In genomic region chr15:48796930-48797329, GRCh38 we compare ENCODE assay signal across 11 cellular contexts. TPM values are rescaled to one million over a fixed set of nuclear protein-coding genes. Genes with fewer than 3 reads are reported as not detected.
A peak's percentile ranks its signal among the peaks of the same experiment; 100 is the strongest.
DNase-seq lines count a peak whose midpoint lies in the region; ATAC-seq and TF ChIP-seq lines count a peak whose summit lies in the region.
"Had no signal": no experiment of that assay in that cellular context is flagged by ENCODE, and none has a peak within 500 bp of the region (broad histone marks: within the 10 kb centered on the region; RNA-seq: fewer than 3 reads in every experiment).

No MANE protein-coding gene starts in this region.

- H3K27me3 Mint-ChIP-seq in activated CD4-positive, alpha-beta T cell treated with anti-CD3 and anti-CD28 coated beads, Interleukin-2, amount 10 ng/mL, durations not matched to agents 7 days and 5 days, result no peaks in the 10 kb centered on the region
- no peaks in the 10 kb centered on the region for H3K27me3 Mint-ChIP-seq in activated CD4-positive, alpha-beta T cell treated with anti-CD3 and anti-CD28 coated beads for 36 hours
- H3K27me3 Mint-ChIP-seq in effector memory CD8-positive, alpha-beta T cell, result no peaks in the 10 kb centered on the region
- no peaks in the 10 kb centered on the region for H3K27me3 Mint-ChIP-seq in GM23338 (ENCODE audit: insufficient read depth, low read depth, poor library complexity)

- peak overlapping the region; percentile 36 for H3K4me3 Mint-ChIP-seq in activated CD4-positive, alpha-beta T cell treated with anti-CD3 and anti-CD28 coated beads, Interleukin-2, amount 10 ng/mL, durations not matched to agents 7 days and 5 days
- no peak overlapping the region for H3K4me3 Mint-ChIP-seq in activated CD4-positive, alpha-beta T cell treated with anti-CD3 and anti-CD28 coated beads for 36 hours
- H3K4me3 Mint-ChIP-seq in effector memory CD8-positive, alpha-beta T cell, result no peak overlapping the region
- no peak overlapping the region for H3K4me3 Mint-ChIP-seq in GM23338

- peak overlapping the region; percentile 83 for H3K27ac Mint-ChIP-seq in activated CD4-positive, alpha-beta T cell treated with anti-CD3 and anti-CD28 coated beads, Interleukin-2, amount 10 ng/mL, durations not matched to agents 7 days and 5 days
- H3K27ac Mint-ChIP-seq in activated CD4-positive, alpha-beta T cell treated with anti-CD3 and anti-CD28 coated beads for 36 hours, result no peak overlapping the region
- peak overlapping the region; percentile 46 to 62 for H3K27ac Mint-ChIP-seq in effector memory CD8-positive, alpha-beta T cell
- H3K27ac Mint-ChIP-seq in GM23338, result no peak overlapping the region

- H3K4me1 Mint-ChIP-seq in activated CD4-positive, alpha-beta T cell treated with anti-CD3 and anti-CD28 coated beads, Interleukin-2, amount 10 ng/mL, durations not matched to agents 7 days and 5 days, result peaks cover 47% of the 10 kb centered on the region
- peaks cover 16% of the 10 kb centered on the region for H3K4me1 Mint-ChIP-seq in activated CD4-positive, alpha-beta T cell treated with anti-CD3 and anti-CD28 coated beads for 36 hours
- H3K4me1 Mint-ChIP-seq in effector memory CD8-positive, alpha-beta T cell (ENCODE audit: low read depth in 2 of 2), result peaks cover 4 to 13% of the 10 kb centered on the region in 2 donors
- peaks cover 26% of the 10 kb centered on the region for H3K4me1 Mint-ChIP-seq in GM23338

- H3K27me3 ChIP-seq in skeletal muscle satellite cell (ENCODE audit: control insufficient read depth, insufficient read depth, low read length), result no peaks in the 10 kb centered on the region
- H3K27me3 ChIP-seq in GM23338 (ENCODE audit: insufficient read depth), result no peaks in the 10 kb centered on the region
- H3K27me3 ChIP-seq in PC-9 (ENCODE audit: insufficient read depth, low read depth), result no peaks in the 10 kb centered on the region
- H3K27me3 ChIP-seq: dorsolateral prefrontal cortex had no signal

- POLR2A ChIA-PET in activated CD4-positive, alpha-beta T cell treated with anti-CD3 and anti-CD28 coated beads, Interleukin-2, amount 10 ng/mL, durations not matched to agents 7 days and 5 days (lab: Charles Lee), result no interaction called here
- POLR2A ChIA-PET in activated CD4-positive, alpha-beta T cell treated with anti-CD3 and anti-CD28 coated beads for 36 hours (lab: Charles Lee), result no interaction called here
- POLR2A ChIA-PET in PC-9 (lab: Charles Lee; ENCODE audit: unreplicated experiment), result no interaction called here

- no peaks in the 10 kb centered on the region for H3F3A ChIP-seq in GM23338 (replicated peaks; ENCODE audit: low read depth)
- no peaks in the 10 kb centered on the region for H3F3A ChIP-seq in PC-9 (ENCODE audit: insufficient read depth, low read depth)

- intact Hi-C loops in activated CD4-positive, alpha-beta T cell treated with anti-CD3 and anti-CD28 coated beads for 36 hours (cut with DNase I, micrococcal nuclease), result no loop called here
- intact Hi-C loops in PC-9 (cut with micrococcal nuclease; ENCODE audit: unreplicated experiment), result no loop called here

- no peak overlapping the region for H3K9ac ChIP-seq in skeletal muscle satellite cell (ENCODE audit: low read depth, low read length)

- CTCF ChIA-PET in activated CD4-positive, alpha-beta T cell treated with anti-CD3 and anti-CD28 coated beads, Interleukin-2, amount 10 ng/mL, durations not matched to agents 7 days and 5 days (lab: Charles Lee), result no interaction called here
- CTCF ChIA-PET in activated CD4-positive, alpha-beta T cell treated with anti-CD3 and anti-CD28 coated beads for 36 hours (lab: Charles Lee), result no interaction called here
- CTCF ChIA-PET in PC-9 (lab: Charles Lee), result no interaction called here

- H3K79me2 ChIP-seq in GM23338 (replicated peaks; ENCODE audit: insufficient read depth) (peaks cover 22% of the 10 kb centered on the region), PC-9 (ENCODE audit: low read depth) (peaks cover 17% of the 10 kb centered on the region)

- H3K4me2 ChIP-seq in skeletal muscle satellite cell (ENCODE audit: low read length), result peak overlapping the region; percentile 72
- H3K4me2 ChIP-seq in GM23338, result no peak overlapping the region
- H3K4me2 ChIP-seq in PC-9, result no peak overlapping the region

- DNase-seq in activated CD4-positive, alpha-beta T cell treated with anti-CD3 and anti-CD28 coated beads, Interleukin-2, amount 10 ng/mL, durations not matched to agents 7 days and 5 days, result no peak
- DNase-seq in activated CD4-positive, alpha-beta T cell treated with anti-CD3 and anti-CD28 coated beads for 36 hours, result no peak
- DNase-seq in effector memory CD8-positive, alpha-beta T cell, result no peak
- DNase-seq in GM23338 (ENCODE audit: low spot score), result no peak
- DNase-seq in PC-9, result no peak
- DNase-seq: activated CD4-positive, alpha-beta T cell treated with anti-CD3 and anti-CD28 coated beads, Interleukin-2, amount 50 U/mL, for 4 hours; dorsolateral prefrontal cortex; mucosa of descending colon had no signal

- H3K9me3 ChIP-seq in skeletal muscle satellite cell (replicated peaks; ENCODE audit: low read length) (no peaks in the 10 kb centered on the region), PC-9 (ENCODE audit: insufficient read depth, low read depth) (no peaks in the 10 kb centered on the region)
- H3K9me3 ChIP-seq: mucosa of descending colon had no signal

- peaks cover 53% of the 10 kb centered on the region for H3K36me3 Mint-ChIP-seq in activated CD4-positive, alpha-beta T cell treated with anti-CD3 and anti-CD28 coated beads, Interleukin-2, amount 10 ng/mL, durations not matched to agents 7 days and 5 days (ENCODE audit: low read depth)
- H3K36me3 Mint-ChIP-seq in activated CD4-positive, alpha-beta T cell treated with anti-CD3 and anti-CD28 coated beads for 36 hours (ENCODE audit: low read depth), result peaks cover 29% of the 10 kb centered on the region
- H3K36me3 Mint-ChIP-seq in effector memory CD8-positive, alpha-beta T cell (ENCODE audit: insufficient read depth), result peaks cover 4% of the 10 kb centered on the region
- peaks cover 15% of the 10 kb centered on the region; the same call in 2 of the 3 replicates for H3K36me3 Mint-ChIP-seq in GM23338 (ENCODE audit: low read depth)

- BruUV-seq in PC-9 (replicated peaks; lab: Mats Ljungman, UMichigan), result no TSS peak

- no peak overlapping the region for H2AFZ ChIP-seq in GM23338
- no peak overlapping the region for H2AFZ ChIP-seq in PC-9

- H3K4me3 ChIP-seq in skeletal muscle satellite cell (ENCODE audit: low read length) (peak overlapping the region; percentile 3), GM23338 (no peak overlapping the region), PC-9 (no peak overlapping the region)
- H3K4me3 ChIP-seq: dorsolateral prefrontal cortex, mucosa of descending colon had no signal

- H3K36me3 ChIP-seq in skeletal muscle satellite cell (ENCODE audit: insufficient read depth, low read length) (no peaks in the 10 kb centered on the region), GM23338 (ENCODE audit: insufficient read depth) (peaks cover 27% of the 10 kb centered on the region; the same call in 1 of the 2 replicates), PC-9 (ENCODE audit: low read depth) (no peaks in the 10 kb centered on the region)

- H3K9me2 ChIP-seq in GM23338 (ENCODE audit: insufficient read depth) (no peaks in the 10 kb centered on the region), PC-9 (ENCODE audit: insufficient read depth) (no peaks in the 10 kb centered on the region)

- no peaks in the 10 kb centered on the region for H3K9me3 Mint-ChIP-seq in activated CD4-positive, alpha-beta T cell treated with anti-CD3 and anti-CD28 coated beads, Interleukin-2, amount 10 ng/mL, durations not matched to agents 7 days and 5 days
- no peaks in the 10 kb centered on the region for H3K9me3 Mint-ChIP-seq in activated CD4-positive, alpha-beta T cell treated with anti-CD3 and anti-CD28 coated beads for 36 hours (ENCODE audit: low read depth)
- no peaks in the 10 kb centered on the region for H3K9me3 Mint-ChIP-seq in effector memory CD8-positive, alpha-beta T cell
- H3K9me3 Mint-ChIP-seq in GM23338, result no peaks in the 10 kb centered on the region

- TF ChIP-seq CTCF in GM23338 (conservative IDR thresholded peaks at IDR 0.05; ENCODE audit: low read depth in 2 of 2) (no peak), PC-9 (conservative IDR thresholded peaks at IDR 0.05) (no peak)

- H4K20me1 ChIP-seq in GM23338 (replicated peaks; ENCODE audit: insufficient read depth), result 0 out of 2 replicates have a peak, but pooled peaks cover 6% of the 10 kb centered on the region
- no peaks in the 10 kb centered on the region; the same call in 1 of the 2 replicates for H4K20me1 ChIP-seq in PC-9 (ENCODE audit: insufficient read depth)

- H3K4me1 ChIP-seq in skeletal muscle satellite cell (ENCODE audit: control insufficient read depth, insufficient read depth, low read length) (peaks cover 24% of the 10 kb centered on the region), GM23338 (ENCODE audit: insufficient read depth) (0 out of 2 replicates have a peak, but pooled peaks cover 4% of the 10 kb centered on the region), PC-9 (replicated peaks; ENCODE audit: insufficient read depth) (peaks cover 15% of the 10 kb centered on the region)

- no peak for ATAC-seq in activated CD4-positive, alpha-beta T cell treated with anti-CD3 and anti-CD28 coated beads for 36 hours
- ATAC-seq in HG03097 (IDR thresholded peaks at IDR 0.05; ENCODE audit: low FRiP score, unreplicated experiment), result peak; percentile 43
- peak; percentile 26 for ATAC-seq in effector memory CD8-positive, alpha-beta T cell (replicated peaks)
- ATAC-seq in GM23338, result no peak
- no peak for ATAC-seq in GM18519 (IDR thresholded peaks at IDR 0.05; ENCODE audit: low FRiP score, unreplicated experiment)
- ATAC-seq: mucosa of descending colon had no signal

- H3K27ac ChIP-seq in GM23338 (ENCODE audit: low read depth), result no peak overlapping the region
- no peak overlapping the region for H3K27ac ChIP-seq in PC-9
- H3K27ac ChIP-seq: dorsolateral prefrontal cortex had no signal

TF ChIP-seq in GM23338, 12 proteins besides CTCF, POLR2A, EP300 and RAD21 (continues in another document):
- TF ChIP-seq STAT1 (IDR thresholded peaks at IDR 0.05; ENCODE audit: unreplicated experiment) (no peak), ZNF114 (CRISPR knock-in tag; IDR thresholded peaks at IDR 0.05) (no peak)

RNA-seq across cellular contexts. Expression of gene CEP152, which starts 13.9 kb away (rescaled TPM):
- total RNA-seq in activated CD4-positive, alpha-beta T cell treated with anti-CD3 and anti-CD28 coated beads, Interleukin-2, amount 10 ng/mL, durations not matched to agents 7 days and 5 days, result 10 to 100 TPM; 36.2 to 38.0 TPM
- total RNA-seq in activated CD4-positive, alpha-beta T cell treated with anti-CD3 and anti-CD28 coated beads for 36 hours, result 10 to 100 TPM; 34.4 to 42.2 TPM
- 7.4 and 7.6 TPM in 2 replicates for total RNA-seq in skeletal muscle satellite cell (2012; rRNA removed)
- 12.4 and 14.6 TPM in 2 replicates for total RNA-seq in GM23338 (2014; rRNA removed; shearing (Covaris generic))
- polyA plus RNA-seq in GM23338 (2016; fragmentation: Nextera tagmentation; extraction: Ambion mirVana), result 16.4 and 30.5 TPM in 2 replicates
- 19.2 and 24.6 TPM in 2 replicates for total RNA-seq in PC-9 (2021)

Comparison
In these comparisons a context has a peak if more than half of its experiments do, and no peak if none do; other contexts are left out.
1. H3K27ac Mint-ChIP-seq: peak in activated CD4-positive, alpha-beta T cell treated with anti-CD3 and anti-CD28 coated beads, Interleukin-2, amount 10 ng/mL, durations not matched to agents 7 days and 5 days (single experiment) and effector memory CD8-positive, alpha-beta T cell (2 of 2); none in activated CD4-positive, alpha-beta T cell treated with anti-CD3 and anti-CD28 coated beads for 36 hours (single experiment) and GM23338 (single experiment).
2. ATAC-seq: peak in HG03097 (single experiment) and effector memory CD8-positive, alpha-beta T cell (single experiment); none in activated CD4-positive, alpha-beta T cell treated with anti-CD3 and anti-CD28 coated beads for 36 hours (single experiment), GM23338 (single experiment) and GM18519 (single experiment).